Comparison of ENCODE assay signal across 1 cellular context in genomic region chr6:111986651-111987050, GRCh38.
TF ChIP-seq lines count a peak whose summit lies in the region.

No MANE protein-coding gene starts in this region.

TF ChIP-seq in HepG2, 621 proteins besides CTCF, POLR2A, EP300 and RAD21:
- TF ChIP-seq, protein P1, sequence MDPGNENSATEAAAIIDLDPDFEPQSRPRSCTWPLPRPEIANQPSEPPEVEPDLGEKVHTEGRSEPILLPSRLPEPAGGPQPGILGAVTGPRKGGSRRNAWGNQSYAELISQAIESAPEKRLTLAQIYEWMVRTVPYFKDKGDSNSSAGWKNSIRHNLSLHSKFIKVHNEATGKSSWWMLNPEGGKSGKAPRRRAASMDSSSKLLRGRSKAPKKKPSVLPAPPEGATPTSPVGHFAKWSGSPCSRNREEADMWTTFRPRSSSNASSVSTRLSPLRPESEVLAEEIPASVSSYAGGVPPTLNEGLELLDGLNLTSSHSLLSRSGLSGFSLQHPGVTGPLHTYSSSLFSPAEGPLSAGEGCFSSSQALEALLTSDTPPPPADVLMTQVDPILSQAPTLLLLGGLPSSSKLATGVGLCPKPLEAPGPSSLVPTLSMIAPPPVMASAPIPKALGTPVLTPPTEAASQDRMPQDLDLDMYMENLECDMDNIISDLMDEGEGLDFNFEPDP (CRISPR knock-in tag; conservative IDR thresholded peaks at IDR 0.05): 0 out of 2 replicates have a peak, but pooled peaks have one; percentile 12
- no peak for TF ChIP-seq ZNF776 (CRISPR knock-in tag; IDR thresholded peaks at IDR 0.05)
